In genomic region chr2:190649798-190650390, GRCh38 we compare ENCODE assay signal across 8 cellular contexts. TPM values are rescaled to one million over a fixed set of nuclear protein-coding genes. Genes with fewer than 3 reads are reported as not detected.
DNase-seq lines count a peak whose midpoint lies in the region; ATAC-seq and TF ChIP-seq lines count a peak whose summit lies in the region.

No MANE protein-coding gene starts in this region.

- ATAC-seq in activated T-cell treated with anti-CD3 and anti-CD28 coated beads, Interleukin-2, amount 50 U/mL, for 72 hours (replicated peaks in 1 of 2) = no peak
- ATAC-seq in GM19452 (IDR thresholded peaks at IDR 0.05; ENCODE audit: unreplicated experiment) (no peak), GM18867 (IDR thresholded peaks at IDR 0.05; ENCODE audit: unreplicated experiment) (no peak)

- H3K4me2 ChIP-seq in Loucy (ENCODE audit: low read depth, low read length, poor library complexity, severe bottlenecking) = peak overlapping the region; percentile 92

- H3K4me1 Mint-ChIP-seq in activated T-cell treated with anti-CD3 and anti-CD28 coated beads, Interleukin-2, amount 50 U/mL, for 72 hours (ENCODE audit: low read depth) = peaks cover 39% of the 10 kb centered on the region

- H3K36me3 ChIP-seq in Loucy (ENCODE audit: insufficient read depth, low read length) (no peaks in the 10 kb centered on the region), left ventricle myocardium inferior (no peaks in the 10 kb centered on the region)

- peak; percentile 49 for DNase-seq in NCI-H2107 treated with DMSO at 0.1 percent for 48 hours (lab: John Stamatoyannopoulos, UW; ENCODE audit: unreplicated experiment)
- no peak for DNase-seq in NCI-H2107 (lab: John Stamatoyannopoulos, UW)
- DNase-seq in activated T-cell treated with anti-CD3 and anti-CD28 coated beads, Interleukin-2, amount 50 U/mL, for 72 hours = no peak
- DNase-seq in left ventricle myocardium inferior = no peak
- DNase-seq in putamen (ENCODE audit: low spot score) = peak; percentile 56

- H3K27ac ChIP-seq in left ventricle myocardium inferior (replicated peaks) = peak overlapping the region; percentile 98

- peaks cover 58% of the 10 kb centered on the region for H3K79me2 ChIP-seq in Loucy (ENCODE audit: insufficient read depth, low read length)

- peaks cover 43% of the 10 kb centered on the region for H4K20me1 ChIP-seq in Loucy (ENCODE audit: insufficient read depth, low read length, poor library complexity, severe bottlenecking)

- peak overlapping the region; percentile 90 to 98 for H3K4me3 Mint-ChIP-seq in activated T-cell treated with anti-CD3 and anti-CD28 coated beads, Interleukin-2, amount 50 U/mL, for 72 hours

- H3K27ac Mint-ChIP-seq in activated T-cell treated with anti-CD3 and anti-CD28 coated beads, Interleukin-2, amount 50 U/mL, for 72 hours = peak overlapping the region; percentile 99

- no peak for TF ChIP-seq CTCF in Loucy (conservative IDR thresholded peaks at IDR 0.05; ENCODE audit: low read length)
- TF ChIP-seq CTCF in left ventricle myocardium inferior (IDR thresholded peaks at IDR 0.05; ENCODE audit: borderline replicate concordance) = no peak

- H3K36me3 Mint-ChIP-seq in activated T-cell treated with anti-CD3 and anti-CD28 coated beads, Interleukin-2, amount 50 U/mL, for 72 hours (ENCODE audit: insufficient read depth in 2 of 2) = peaks cover 5 to 11% of the 10 kb centered on the region in 2 donors

- H3K4me3 ChIP-seq in Loucy (ENCODE audit: low read length, poor library complexity, severe bottlenecking) (peak overlapping the region; percentile 77), left ventricle myocardium inferior (peak overlapping the region; percentile 94)

- no peaks in the 10 kb centered on the region for H3K27me3 Mint-ChIP-seq in activated T-cell treated with anti-CD3 and anti-CD28 coated beads, Interleukin-2, amount 50 U/mL, for 72 hours (ENCODE audit: low read depth)

- no peaks in the 10 kb centered on the region for H3K9me3 ChIP-seq in Loucy (ENCODE audit: insufficient read depth, low read depth, low read length)
- no peaks in the 10 kb centered on the region for H3K9me3 ChIP-seq in left ventricle myocardium inferior (replicated peaks)

- H3F3A ChIP-seq in Loucy (ENCODE audit: low read depth) = peaks cover 2% of the 10 kb centered on the region; the same call in 1 of the 2 replicates

- H3K9ac ChIP-seq in Loucy (ENCODE audit: low read depth, low read length, poor library complexity, severe bottlenecking) = peak overlapping the region; percentile 78

- H3K4me1 ChIP-seq in Loucy (ENCODE audit: insufficient read depth, low read length, poor library complexity, severe bottlenecking) (peaks cover 69% of the 10 kb centered on the region), left ventricle myocardium inferior (peaks cover 72% of the 10 kb centered on the region)

- H3K9me3 Mint-ChIP-seq in activated T-cell treated with anti-CD3 and anti-CD28 coated beads, Interleukin-2, amount 50 U/mL, for 72 hours = no peaks in the 10 kb centered on the region

- H3K27me3 ChIP-seq in Loucy (ENCODE audit: insufficient read depth, low read length, poor library complexity, severe bottlenecking) (no peaks in the 10 kb centered on the region), left ventricle myocardium inferior (ENCODE audit: low read depth) (no peaks in the 10 kb centered on the region)

- intact Hi-C loops in left ventricle myocardium inferior (cut with micrococcal nuclease) = loop anchor here (5.0 to 10.0 kb wide), 2 partner anchors 65 to 118 kb away; partner anchors contain the start of gene NEMP2

- peak overlapping the region; percentile 48 for H2AFZ ChIP-seq in Loucy (ENCODE audit: low read length)

- H3K9me2 ChIP-seq in Loucy (replicated peaks; ENCODE audit: low read depth, low read length) = no peaks in the 10 kb centered on the region

RNA-seq across cellular contexts. Expression of gene NAB1, which starts 1.0 kb away (rescaled TPM):
- 10 to 100 TPM; 42.8 to 61.3 TPM for total RNA-seq in activated T-cell treated with anti-CD3 and anti-CD28 coated beads, Interleukin-2, amount 50 U/mL, for 72 hours
- 30.2 TPM for total RNA-seq in left ventricle myocardium inferior

Comparison
In these comparisons a context has a peak if more than half of its experiments do, and no peak if none do; other contexts are left out.
1. DNase-seq: peak in NCI-H2107 treated with DMSO at 0.1 percent for 48 hours (single experiment) and putamen (single experiment); none in NCI-H2107 (single experiment), activated T-cell treated with anti-CD3 and anti-CD28 coated beads, Interleukin-2, amount 50 U/mL, for 72 hours (0 of 2) and left ventricle myocardium inferior (single experiment).